Comparison of ENCODE assay signal across 22 cellular contexts in genomic region chr12:3920378-3921141, GRCh38. TPM values are rescaled to one million over a fixed set of nuclear protein-coding genes. Genes with fewer than 3 reads are reported as not detected.
DNase-seq lines count a peak whose midpoint lies in the region; TF ChIP-seq lines count a peak whose summit lies in the region.
"Had no signal": no experiment of that assay in that cellular context is flagged by ENCODE, and none has a peak within 500 bp of the region (broad histone marks: within the 10 kb centered on the region; RNA-seq: fewer than 3 reads in every experiment).

No MANE protein-coding gene starts in this region.

- H3K4me2 ChIP-seq in hepatocyte (peak overlapping the region; percentile 70), MM.1S (ENCODE audit: low read depth, low read length) (no peak overlapping the region)

- WGBS in hepatocyte (ENCODE audit: low lambda C conversion rate, missing lambda C conversion rate) = 28% methylated on average over 22 of the region's 22 CpGs

- no peaks in the 10 kb centered on the region for H3K36me3 ChIP-seq in hepatocyte (replicated peaks; ENCODE audit: insufficient read depth, low read depth)
- H3K36me3 ChIP-seq in MM.1S (replicated peaks; ENCODE audit: insufficient read depth, low read length) = no peaks in the 10 kb centered on the region
- H3K36me3 ChIP-seq: left lung, neutrophil, tibial artery had no signal

- H3K4me3 ChIP-seq in hepatocyte (no peak overlapping the region), MM.1S (ENCODE audit: low read length) (no peak overlapping the region)
- H3K4me3 ChIP-seq: GM23248, left lung, SK-N-MC, tibial artery had no signal

- no peak overlapping the region for H3K9ac ChIP-seq in MM.1S (ENCODE audit: low read length)
- H3K9ac ChIP-seq: GM23248 had no signal

- H3K9me3 Mint-ChIP-seq in neural crest cell = no peaks in the 10 kb centered on the region
- H3K9me3 Mint-ChIP-seq: activated naive CD4-positive, alpha-beta T cell treated with anti-CD3 and anti-CD28 coated beads, Interleukin-2, amount 50 U/mL, for 72 hours had no signal

- H3K36me3 Mint-ChIP-seq in neural crest cell (ENCODE audit: low read depth) = no peaks in the 10 kb centered on the region
- H3K36me3 Mint-ChIP-seq: activated naive CD4-positive, alpha-beta T cell treated with anti-CD3 and anti-CD28 coated beads, Interleukin-2, amount 50 U/mL, for 72 hours had no signal

- no peaks in the 10 kb centered on the region for H3K9me2 ChIP-seq in hepatocyte (replicated peaks; ENCODE audit: insufficient read depth)
- no peaks in the 10 kb centered on the region for H3K9me2 ChIP-seq in MM.1S (replicated peaks; ENCODE audit: insufficient read depth, low read length)

- H3K9me3 ChIP-seq in hepatocyte (ENCODE audit: low read depth) (no peaks in the 10 kb centered on the region), MM.1S (replicated peaks; ENCODE audit: insufficient read depth, low read length) (no peaks in the 10 kb centered on the region)
- H3K9me3 ChIP-seq: left lung, neutrophil, tibial artery had no signal

- peaks cover 34% of the 10 kb centered on the region for H3K27me3 Mint-ChIP-seq in neural crest cell (ENCODE audit: low read depth)

- H3K27ac Mint-ChIP-seq in neural crest cell (ENCODE audit: unreplicated experiment) = no peak overlapping the region
- H3K27ac Mint-ChIP-seq: activated naive CD4-positive, alpha-beta T cell treated with anti-CD3 and anti-CD28 coated beads, Interleukin-2, amount 50 U/mL, for 72 hours had no signal

- H3K4me1 Mint-ChIP-seq in neural crest cell = peaks cover 23% of the 10 kb centered on the region

- no peaks in the 10 kb centered on the region for H3F3A ChIP-seq in MM.1S (ENCODE audit: insufficient read depth, low read length)

- peak; percentile 13 for DNase-seq in NCI-H1105 treated with DMSO at 0.1 percent for 48 hours (lab: John Stamatoyannopoulos, UW)
- no peak for DNase-seq in NCI-H1105 (lab: John Stamatoyannopoulos, UW)
- DNase-seq in hepatocyte (ENCODE audit: low spot score) = peak; percentile 45
- DNase-seq in neural crest cell (ENCODE audit: low read depth, low spot score) = peak; percentile 29
- DNase-seq in NAMALWA (ENCODE audit: low spot score) = no peak
- DNase-seq in MM.1S = no peak
- no peak for DNase-seq in D341Med (ENCODE audit: low spot score)
- DNase-seq in DMS 273 treated with DMSO at 0.1 percent for 48 hours (lab: John Stamatoyannopoulos, UW) = no peak
- DNase-seq: activated CD4-positive, alpha-beta T cell treated with anti-CD3 and anti-CD28 coated beads for 48 hours; AML-193; DND-41; GM23248; left lung; NCI-H2171; NCI-H524 treated with DMSO at 0.1 percent for 48 hours; stimulated activated CD4-positive, alpha-beta T cell treated with anti-CD3 and anti-CD28 coated beads, Interleukin-4, amount 100 ng/mL, for 1 hour; stimulated activated naive CD4-positive, alpha-beta T cell; tibial artery had no signal

- no peaks in the 10 kb centered on the region for H3K27me3 ChIP-seq in hepatocyte
- H3K27me3 ChIP-seq in MM.1S (replicated peaks; ENCODE audit: insufficient read depth, low read length) = no peaks in the 10 kb centered on the region; the same call in 1 of the 2 replicates

- H3K4me1 ChIP-seq in hepatocyte (ENCODE audit: insufficient read depth) (peaks cover 26% of the 10 kb centered on the region), MM.1S (ENCODE audit: low read length) (no peaks in the 10 kb centered on the region)
- H3K4me1 ChIP-seq: left lung had no signal

- no peak overlapping the region for H3K4me3 Mint-ChIP-seq in neural crest cell

- no peaks in the 10 kb centered on the region for H4K20me1 ChIP-seq in hepatocyte (ENCODE audit: insufficient read depth, poor library complexity, severe bottlenecking)
- no peaks in the 10 kb centered on the region for H4K20me1 ChIP-seq in MM.1S (ENCODE audit: insufficient read depth, low read length)

- TF ChIP-seq CTCF in hepatocyte (IDR thresholded peaks at IDR 0.05; ENCODE audit: poor library complexity) (no peak), neural crest cell (conservative IDR thresholded peaks at IDR 0.05) (no peak), MM.1S (IDR thresholded peaks at IDR 0.05; ENCODE audit: low read length) (no peak)

- H2AFZ ChIP-seq in hepatocyte = peak overlapping the region; percentile 32
- H2AFZ ChIP-seq in MM.1S (ENCODE audit: low read length) = no peak overlapping the region
- H2AFZ ChIP-seq: GM23248 had no signal

- peak overlapping the region; percentile 81 for H3K27ac ChIP-seq in hepatocyte
- H3K27ac ChIP-seq in MM.1S (ENCODE audit: low read length) = no peak overlapping the region
- H3K27ac ChIP-seq: 22Rv1, GM23248, left lung, neutrophil, SK-N-MC, tibial artery had no signal

- no peaks in the 10 kb centered on the region for H3K79me2 ChIP-seq in hepatocyte
- no peaks in the 10 kb centered on the region for H3K79me2 ChIP-seq in MM.1S (ENCODE audit: low read length)

RNA-seq across cellular contexts. Expression of gene PARP11, which starts 47.4 kb away (rescaled TPM):
- 5.9 and 9.4 TPM in 2 replicates for total RNA-seq in hepatocyte
- 3.1 and 6.1 TPM in 2 replicates for polyA plus RNA-seq in hepatocyte
- total RNA-seq in neural crest cell = 17.3 and 18.5 TPM in 2 replicates

Comparison
In these comparisons a context has a peak if more than half of its experiments do, and no peak if none do; other contexts are left out.
1. DNase-seq: peak in NCI-H1105 treated with DMSO at 0.1 percent for 48 hours (single experiment), hepatocyte (single experiment) and neural crest cell (single experiment); none in NCI-H1105 (single experiment), NAMALWA (single experiment), MM.1S (single experiment), D341Med (single experiment) and DMS 273 treated with DMSO at 0.1 percent for 48 hours (single experiment).